Comparison of ENCODE assay signal across 23 cellular contexts in the genomic region with DNA sequence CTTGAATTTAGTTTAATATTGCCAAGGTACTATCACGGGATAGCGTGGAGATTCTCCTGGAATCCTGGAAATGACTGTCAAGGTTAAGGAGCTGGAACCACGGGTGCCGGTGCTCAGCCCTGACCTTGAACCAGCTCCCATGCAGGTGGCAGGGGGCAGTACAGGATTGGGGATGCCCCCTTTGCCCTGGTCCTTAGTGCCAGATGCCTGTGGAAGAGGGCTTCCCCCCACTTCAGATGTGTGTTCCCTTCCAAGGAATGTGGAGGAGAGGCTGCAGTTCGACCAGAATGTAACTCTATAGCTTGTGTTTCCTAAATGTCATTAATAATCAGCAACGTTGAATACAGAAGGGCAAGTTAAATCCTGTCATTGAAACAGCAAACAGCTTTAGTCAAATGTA.
DNase-seq lines count a peak whose midpoint lies in the region; ATAC-seq and TF ChIP-seq lines count a peak whose summit lies in the region.
"Had no signal": no experiment of that assay in that cellular context is flagged by ENCODE, and none has a peak within 500 bp of the region (broad histone marks: within the 10 kb centered on the region; RNA-seq: fewer than 3 reads in every experiment).

No MANE protein-coding gene starts in this region.

- H3K27ac Mint-ChIP-seq in H9 = no peak overlapping the region
- no peak overlapping the region for H3K27ac Mint-ChIP-seq in nephron progenitor cell
- H3K27ac Mint-ChIP-seq: CD4-positive, alpha-beta memory T cell; progenitor cell of endocrine pancreas; T-helper 1 cell treated with Interleukin-12 subunit alpha and Interleukin-12 subunit beta and Interleukin-4 antibody, amounts not matched to agents 30 μg/mL and 1 μg/mL, for 36 hours had no signal

- no peak overlapping the region for H3K56ac ChIP-seq in H9 (ENCODE audit: insufficient read length, low read depth, low read length)

- H3K4ac ChIP-seq in H9 (ENCODE audit: low read depth, low read length) = no peak overlapping the region

- H4K20me1 ChIP-seq in SK-N-SH (ENCODE audit: insufficient read depth) (no peaks in the 10 kb centered on the region), H9 (ENCODE audit: control insufficient read depth, insufficient read depth, insufficient read length) (no peaks in the 10 kb centered on the region)

- in situ Hi-C loops in SK-MEL-5 (cut with HindIII; ENCODE audit: low pct_unique_long_range_greater_than_20kb, low sequenced_read_pairs) = no loop called here

- no peaks in the 10 kb centered on the region for H3K9me3 Mint-ChIP-seq in H9
- H3K9me3 Mint-ChIP-seq in nephron progenitor cell = no peaks in the 10 kb centered on the region
- H3K9me3 Mint-ChIP-seq: CD4-positive, alpha-beta memory T cell; T-helper 1 cell treated with Interleukin-12 subunit alpha and Interleukin-12 subunit beta and Interleukin-4 antibody, amounts not matched to agents 30 μg/mL and 1 μg/mL, for 36 hours had no signal

- POLR2A ChIA-PET in SK-N-SH (lab: Yijun Ruan, JAX) = no interaction called here

- peak; percentile 8 for DNase-seq in SK-N-SH
- no peak for DNase-seq in H9
- DNase-seq in SK-MEL-5 (ENCODE audit: low read depth, low spot score) = peak; percentile 7
- DNase-seq in nephron progenitor cell = peak; percentile 9
- DNase-seq in heart right ventricle = no peak
- DNase-seq: activated CD4-positive, alpha-beta T cell treated with anti-CD3 and anti-CD28 coated beads for 1 hour; activated T-cell treated with anti-CD3 and anti-CD28 coated beads, Interleukin-2, amount 50 U/mL, for 48 hours; caudate nucleus; foreskin fibroblast; IMR-90; left lung; NCI-H1436 treated with DMSO at 0.1 percent for 48 hours; NCI-H510A; stimulated activated CD4-positive, alpha-beta T cell treated with anti-CD3 and anti-CD28 coated beads, Interleukin-12 subunit alpha, Interleukin-12 subunit beta, amount 100 ng/mL, for 4 hours; stomach; uterus had no signal

- H3K4me1 Mint-ChIP-seq in H9 (peaks cover 6% of the 10 kb centered on the region in 2 experiments), nephron progenitor cell (no peaks in the 10 kb centered on the region)

- no peaks in the 10 kb centered on the region for H3K79me1 ChIP-seq in H9 (ENCODE audit: insufficient read depth, low read depth, low read length, poor library complexity, severe bottlenecking)

- CTCF ChIA-PET in SK-N-SH (lab: Yijun Ruan, JAX) = interaction anchor here (1.4 to 1.8 kb wide), 3 partner anchors 9 to 18 kb away, joined by 3 to 5 read pairs (median 4); no protein-coding TSS in a partner anchor

- H2BK12ac ChIP-seq in H9 (ENCODE audit: insufficient read length, low read depth, low read length) = no peak overlapping the region

- TF ChIP-seq CTCF in SK-N-SH (IDR thresholded peaks at IDR 0.05) = no peak
- TF ChIP-seq CTCF in H9 (conservative IDR thresholded peaks at IDR 0.05) = peak; percentile 41; the same call in 2 of the 3 replicates
- TF ChIP-seq CTCF in nephron progenitor cell (IDR thresholded peaks at IDR 0.05) = no peak
- peak in 1 of 9 donors; percentile 14 for TF ChIP-seq CTCF in heart right ventricle (IDR thresholded peaks at IDR 0.05)

- H3K9me3 ChIP-seq in SK-N-SH (no peaks in the 10 kb centered on the region), H9 (ENCODE audit: control insufficient read depth, low read depth, low read length) (no peaks in the 10 kb centered on the region), heart right ventricle (no peaks in the 10 kb centered on the region)
- H3K9me3 ChIP-seq: left lung, stomach, uterus had no signal

- peaks cover 1% of the 10 kb centered on the region; the same call in 1 of the 2 replicates for H3K27me3 Mint-ChIP-seq in H9 (ENCODE audit: low read depth)
- H3K27me3 Mint-ChIP-seq in nephron progenitor cell (ENCODE audit: low read depth, poor library complexity) = peaks cover 20% of the 10 kb centered on the region

- H3K23ac ChIP-seq in H9 (ENCODE audit: insufficient read length, low read depth, low read length) = no peak overlapping the region

- no peak for ATAC-seq in SK-N-SH treated with all-trans-retinoic acid at 6 μM for 48 hours
- ATAC-seq in GM18868 (IDR thresholded peaks at IDR 0.05; ENCODE audit: unreplicated experiment) = no peak
- no peak for ATAC-seq in GM19328 (IDR thresholded peaks at IDR 0.05; ENCODE audit: unreplicated experiment)
- ATAC-seq in heart right ventricle = no peak
- ATAC-seq: left lung had no signal

- no peak overlapping the region for H2BK20ac ChIP-seq in H9 (ENCODE audit: low read depth, low read length, poor library complexity, severe bottlenecking)

- no peaks in the 10 kb centered on the region for H3K23me2 ChIP-seq in H9 (ENCODE audit: insufficient read length, low read depth, low read length, poor library complexity, severe bottlenecking)

- H3T11ph ChIP-seq in H9 (ENCODE audit: low read length) = no peak overlapping the region

- H3K9ac ChIP-seq in SK-N-SH (no peak overlapping the region), H9 (ENCODE audit: extremely low read depth, insufficient read length, low read length) (no peak overlapping the region)

- no peaks in the 10 kb centered on the region for H3K79me2 ChIP-seq in SK-N-SH (ENCODE audit: insufficient read depth)
- H3K79me2 ChIP-seq in H9 (ENCODE audit: insufficient read depth, low read length) = no peaks in the 10 kb centered on the region

- H3K4me2 ChIP-seq in SK-N-SH (no peak overlapping the region), H9 (ENCODE audit: insufficient read depth, insufficient read length, low read length) (no peak overlapping the region)

- H4K91ac ChIP-seq in H9 (ENCODE audit: insufficient read length, low read depth, low read length) = no peak overlapping the region

- WGBS in SK-N-SH (ENCODE audit: low lambda C conversion rate) = 29% methylated on average over 6 of the region's 6 CpGs
- WGBS in H9 (ENCODE audit: extremely low coverage, insufficient read length, low lambda C conversion rate) = no CpG with 5 or more reads among the region's 6 CpGs
- 46 to 52% methylated on average over 6 of the region's 6 CpGs for WGBS in heart right ventricle, 2 donors

- no peaks in the 10 kb centered on the region for H3F3A ChIP-seq in SK-N-SH (replicated peaks; ENCODE audit: insufficient read depth)

- H3K36me3 ChIP-seq in SK-N-SH (replicated peaks in 1 of 2; ENCODE audit: control insufficient read depth in 1 of 2, insufficient read depth in 2 of 2, low read length in 1 of 2) = no peaks in the 10 kb centered on the region
- no peaks in the 10 kb centered on the region for H3K36me3 ChIP-seq in heart right ventricle
- H3K36me3 ChIP-seq: left lung, stomach, uterus had no signal

- no peak overlapping the region for H3K14ac ChIP-seq in H9 (ENCODE audit: insufficient read depth, low read length)

- no peak overlapping the region for H2AK5ac ChIP-seq in H9 (ENCODE audit: insufficient read length, low read length)

- no peak overlapping the region for H2AFZ ChIP-seq in SK-N-SH (ENCODE audit: low read depth)
- no peak overlapping the region for H2AFZ ChIP-seq in H9 (ENCODE audit: low read length)

- H2BK120ac ChIP-seq in H9 (ENCODE audit: low read depth, low read length, poor library complexity, severe bottlenecking) = no peak overlapping the region

- H3K4me3 ChIP-seq in SK-N-SH (ENCODE audit: low read depth in 2 of 2, low read length in 1 of 2) = no peak overlapping the region
- no peak overlapping the region for H3K4me3 ChIP-seq in heart right ventricle
- H3K4me3 ChIP-seq: left lung, stomach, uterus had no signal

- H2BK15ac ChIP-seq in H9 (ENCODE audit: low read depth, low read length) = no peak overlapping the region

- H4K8ac ChIP-seq in H9 (replicated peaks; ENCODE audit: insufficient read length, low read depth, low read length) = no peak overlapping the region

- H3K27ac ChIP-seq in SK-N-SH (ENCODE audit: low read depth in 2 of 2, low read length in 1 of 2) = no peak overlapping the region
- H3K27ac ChIP-seq in H9 (ENCODE audit: insufficient read length, low read depth, low read length) = no peak overlapping the region
- no peak overlapping the region for H3K27ac ChIP-seq in heart right ventricle
- H3K27ac ChIP-seq: left lung, RWPE1, stomach, uterus had no signal

- TF ChIP-seq EP300 in SK-N-SH (IDR thresholded peaks at IDR 0.05; ENCODE audit: borderline replicate concordance in 1 of 2, low read depth in 1 of 2, low read length in 1 of 2) = no peak

- H3K18ac ChIP-seq in H9 (ENCODE audit: insufficient read length, low read depth, low read length) = no peak overlapping the region

- intact Hi-C loops in heart right ventricle (cut with DNase I) = no loop called here

- no peaks in the 10 kb centered on the region for H3K36me3 Mint-ChIP-seq in H9 (ENCODE audit: insufficient read depth in 1 of 3, low read depth in 3 of 3)
- no peaks in the 10 kb centered on the region for H3K36me3 Mint-ChIP-seq in nephron progenitor cell (ENCODE audit: low read depth)

- no peak overlapping the region for H3K4me3 Mint-ChIP-seq in H9
- H3K4me3 Mint-ChIP-seq in nephron progenitor cell = no peak overlapping the region
- H3K4me3 Mint-ChIP-seq: CD4-positive, alpha-beta memory T cell; T-helper 1 cell treated with Interleukin-12 subunit alpha and Interleukin-12 subunit beta and Interleukin-4 antibody, amounts not matched to agents 30 μg/mL and 1 μg/mL, for 36 hours had no signal

- H3K27me3 ChIP-seq in SK-N-SH (ENCODE audit: insufficient read depth) (no peaks in the 10 kb centered on the region), H9 (ENCODE audit: insufficient read depth, low read length) (no peaks in the 10 kb centered on the region), heart right ventricle (peaks cover 0 to 10% (median 0%) of the 10 kb centered on the region in 7 donors)
- H3K27me3 ChIP-seq: uterus had no signal

- H4K5ac ChIP-seq in H9 (ENCODE audit: insufficient read length, low read depth, low read length) = no peak overlapping the region

- peak; percentile 26; the same call in 1 of the 2 replicates for TF ChIP-seq RAD21 in SK-N-SH (IDR thresholded peaks at IDR 0.05; ENCODE audit: low read length)

- H3K4me1 ChIP-seq in SK-N-SH (ENCODE audit: control insufficient read depth in 1 of 2, insufficient read depth in 2 of 2, low read depth in 1 of 2, low read length in 1 of 2) = no peaks in the 10 kb centered on the region; a peak in 1 of 4 replicates
- no peaks in the 10 kb centered on the region for H3K4me1 ChIP-seq in H9 (ENCODE audit: insufficient read depth, low read length)
- no peaks in the 10 kb centered on the region for H3K4me1 ChIP-seq in heart right ventricle
- H3K4me1 ChIP-seq: left lung, stomach, uterus had no signal

- H2BK5ac ChIP-seq in H9 (ENCODE audit: insufficient read length, low read length) = no peak overlapping the region

- no peaks in the 10 kb centered on the region for H3K9me2 ChIP-seq in SK-N-SH

TF ChIP-seq in SK-N-SH, 30 proteins besides CTCF, POLR2A, EP300 and RAD21 (continues in another document):
- no peak for TF ChIP-seq RCOR1 (IDR thresholded peaks at IDR 0.05; ENCODE audit: low read length)
- TF ChIP-seq FOXM1 (IDR thresholded peaks at IDR 0.05; ENCODE audit: low read depth) = no peak

Comparison
In these comparisons a context has a peak if more than half of its experiments do, and no peak if none do; other contexts are left out.
1. DNase-seq: peak in SK-N-SH (single experiment), SK-MEL-5 (single experiment) and nephron progenitor cell (single experiment); none in H9 (single experiment) and heart right ventricle (0 of 2).